ENCODE assay signal across 8 cellular contexts in genomic region chr19:45117167-45117594, GRCh38. TPM values are rescaled to one million over a fixed set of nuclear protein-coding genes. Genes with fewer than 3 reads are reported as not detected.
A peak's percentile ranks its signal among the peaks of the same experiment; 100 is the strongest.
DNase-seq lines count a peak whose midpoint lies in the region; ATAC-seq and TF ChIP-seq lines count a peak whose summit lies in the region.

No MANE protein-coding gene starts in this region.

- no peak overlapping the region for H3K4me3 ChIP-seq in trophoblast cell (ENCODE audit: low read depth, low read length)

- no peaks in the 10 kb centered on the region for H3K9me3 ChIP-seq in trophoblast cell (ENCODE audit: insufficient read depth, low read depth, low read length)

- no peak overlapping the region for H3K14ac ChIP-seq in trophoblast cell (ENCODE audit: low read length)

- no peak overlapping the region for H2BK120ac ChIP-seq in trophoblast cell (ENCODE audit: insufficient read depth, low read length, poor library complexity)

- no peak overlapping the region for H2BK5ac ChIP-seq in trophoblast cell (ENCODE audit: low read depth, low read length, poor library complexity)

- H3K23ac ChIP-seq in trophoblast cell (ENCODE audit: low read length): no peak overlapping the region

- no peaks in the 10 kb centered on the region for H3K79me1 ChIP-seq in trophoblast cell (ENCODE audit: low read length)

- no peak overlapping the region for H3K4me2 ChIP-seq in trophoblast cell (ENCODE audit: low read length)

- ATAC-seq in GM19023 (IDR thresholded peaks at IDR 0.05; ENCODE audit: unreplicated experiment) (no peak), GM18907 (IDR thresholded peaks at IDR 0.05; ENCODE audit: unreplicated experiment) (no peak)

- no peak overlapping the region for H4K12ac ChIP-seq in trophoblast cell (ENCODE audit: low read depth, low read length)

- H3K79me2 ChIP-seq in trophoblast cell (ENCODE audit: control insufficient read depth, insufficient read depth, low read length, poor library complexity): peaks cover 16% of the 10 kb centered on the region

- WGBS in trophoblast cell (ENCODE audit: extremely low coverage, insufficient coverage, insufficient read length): no CpG with 5 or more reads among the region's 16 CpGs

- peak overlapping the region; percentile 2 for H3K18ac ChIP-seq in trophoblast cell (ENCODE audit: low read length)

- no peak overlapping the region for H2AFZ ChIP-seq in trophoblast cell (ENCODE audit: insufficient read depth, low read length, poor library complexity)

- no peak for TF ChIP-seq CTCF in GM20000 (IDR thresholded peaks at IDR 0.05; ENCODE audit: extremely low read depth, missing control alignments)

- H3K36me3 ChIP-seq in trophoblast cell (ENCODE audit: control insufficient read depth in 1 of 2, insufficient read depth in 2 of 2, low read length in 2 of 2): no peaks in the 10 kb centered on the region

- H2BK12ac ChIP-seq in trophoblast cell (ENCODE audit: low read length): no peak overlapping the region

- DNase-seq in GM20000 (ENCODE audit: low spot score) (peak; percentile 67), NCI-H510A (lab: John Stamatoyannopoulos, UW) (peak; percentile 76), activated T-cell treated with anti-CD3 and anti-CD28 coated beads for 48 hours (ENCODE audit: low read depth) (peak; percentile 69), trophoblast cell (no peak), SKM-1 (lab: John Stamatoyannopoulos, UW; ENCODE audit: unreplicated experiment) (no peak), superior temporal gyrus (ENCODE audit: extremely low spot score) (no peak)

- no peak overlapping the region for H3K4ac ChIP-seq in trophoblast cell (ENCODE audit: low read depth, low read length)

- no peaks in the 10 kb centered on the region for H3K27me3 ChIP-seq in trophoblast cell (ENCODE audit: insufficient read depth, low read length)

- H4K91ac ChIP-seq in trophoblast cell (ENCODE audit: low read depth, low read length): no peak overlapping the region

- H3K27ac ChIP-seq in trophoblast cell (ENCODE audit: low read depth, low read length): no peak overlapping the region

- no peak overlapping the region for H2AK5ac ChIP-seq in trophoblast cell (ENCODE audit: low read length)

- peaks cover 15 to 29% of the 10 kb centered on the region in 2 experiments for H3K4me1 ChIP-seq in trophoblast cell (ENCODE audit: control insufficient read depth in 1 of 2, insufficient read depth in 2 of 2, low read length in 2 of 2)

- no peak overlapping the region for H4K8ac ChIP-seq in trophoblast cell (ENCODE audit: low read depth, low read length)

- H3K9ac ChIP-seq in trophoblast cell (ENCODE audit: low read length): no peak overlapping the region

RNA-seq across cellular contexts. Expression of gene PPP1R37, which starts 24.2 kb away (rescaled TPM):
- polyA plus RNA-seq in trophoblast cell (2013): 12.8 and 12.9 TPM in 2 replicates

RNA-seq across cellular contexts. Expression of gene GEMIN7, which starts 38.1 kb away (rescaled TPM):
- polyA plus RNA-seq in trophoblast cell (2013): 18.4 and 19.0 TPM in 2 replicates

RNA-seq across cellular contexts. Expression of gene ZNF296, which starts 40.9 kb away (rescaled TPM):
- 0.62 and 0.67 TPM in 2 replicates for polyA plus RNA-seq in trophoblast cell (2013)

RNA-seq across cellular contexts. Expression of gene NKPD1, which starts 43.6 kb away (rescaled TPM):
- 0.10 TPM in 2 replicates for polyA plus RNA-seq in trophoblast cell (2013)

Comparison
In these comparisons a context has a peak if more than half of its experiments do, and no peak if none do; other contexts are left out.
1. DNase-seq: peak in GM20000 (single experiment), NCI-H510A (single experiment) and activated T-cell treated with anti-CD3 and anti-CD28 coated beads for 48 hours (single experiment); none in trophoblast cell (0 of 2), SKM-1 (single experiment) and superior temporal gyrus (single experiment).